Comparison of ENCODE assay signal across 8 cellular contexts in genomic region chr7:107501593-107501992, GRCh38. TPM values are rescaled to one million over a fixed set of nuclear protein-coding genes. Genes with fewer than 3 reads are reported as not detected.
DNase-seq lines count a peak whose midpoint lies in the region; ATAC-seq, FAIRE-seq and TF ChIP-seq lines count a peak whose summit lies in the region.

No MANE protein-coding gene starts in this region.

- H3K27ac ChIP-seq in keratinocyte (ENCODE audit: control insufficient read depth, insufficient read depth, low read length) (no peak overlapping the region), vagina (no peak overlapping the region)

- peak; percentile 54 for DNase-seq in activated CD8-positive, alpha-beta memory T cell treated with anti-CD3 and anti-CD28 coated beads, Interleukin-2, amount 10 ng/mL, durations not matched to agents 7 days and 5 days
- no peak for DNase-seq in activated CD8-positive, alpha-beta memory T cell treated with anti-CD3 and anti-CD28 coated beads, Interleukin-2, amount 50 U/mL, for 48 hours
- DNase-seq in activated CD4-positive, alpha-beta T cell treated with anti-CD3 and anti-CD28 coated beads, Interleukin-2, amount 50 U/mL, for 48 hours: peak; percentile 8 to 21
- DNase-seq in keratinocyte (ENCODE audit: low read depth, low spot score): no peak
- DNase-seq in vagina (ENCODE audit: extremely low spot score in 2 of 2): no peak
- no peak for DNase-seq in NCI-H446 treated with DMSO at 0.1 percent for 48 hours (lab: John Stamatoyannopoulos, UW)

- H3K9me1 ChIP-seq in keratinocyte (ENCODE audit: control insufficient read depth, extremely low read depth, insufficient read depth, low read length): no peaks in the 10 kb centered on the region

- H3K4me3 ChIP-seq in keratinocyte (ENCODE audit: control insufficient read depth in 2 of 3, extremely low read depth in 1 of 3, insufficient read depth in 2 of 3, low read depth in 1 of 3, low read length in 3 of 3) (no peak overlapping the region), vagina (no peak overlapping the region)

- H3K36me3 Mint-ChIP-seq in activated CD8-positive, alpha-beta memory T cell treated with anti-CD3 and anti-CD28 coated beads, Interleukin-2, amount 10 ng/mL, durations not matched to agents 7 days and 5 days: peaks cover 10% of the 10 kb centered on the region

- intact Hi-C loops in vagina (cut with DNase I): no loop called here

- H3K27me3 ChIP-seq in keratinocyte (ENCODE audit: control insufficient read depth, extremely low read depth, insufficient read depth, low read length): no peaks in the 10 kb centered on the region
- H3K27me3 ChIP-seq in vagina: no peaks in the 10 kb centered on the region

- H3K9me3 Mint-ChIP-seq in activated CD8-positive, alpha-beta memory T cell treated with anti-CD3 and anti-CD28 coated beads, Interleukin-2, amount 10 ng/mL, durations not matched to agents 7 days and 5 days (ENCODE audit: low read depth): no peaks in the 10 kb centered on the region

- H2AFZ ChIP-seq in keratinocyte (ENCODE audit: control insufficient read depth, low read length): no peak overlapping the region

- CTCF ChIA-PET in activated CD8-positive, alpha-beta memory T cell treated with anti-CD3 and anti-CD28 coated beads, Interleukin-2, amount 10 ng/mL, durations not matched to agents 7 days and 5 days (lab: Charles Lee): interaction anchor here (0.6 to 1.9 kb wide), 6 partner anchors 9 to 354 kb away, joined by 3 to 9 read pairs (median 4); no protein-coding TSS in a partner anchor

- peaks cover 8% of the 10 kb centered on the region for H3K4me1 Mint-ChIP-seq in activated CD8-positive, alpha-beta memory T cell treated with anti-CD3 and anti-CD28 coated beads, Interleukin-2, amount 10 ng/mL, durations not matched to agents 7 days and 5 days

- peaks cover 23% of the 10 kb centered on the region for H3K79me2 ChIP-seq in keratinocyte (ENCODE audit: control insufficient read depth, insufficient read depth, low read length)

- peaks cover 4 to 6% of the 10 kb centered on the region in 2 experiments for H3K36me3 ChIP-seq in keratinocyte (ENCODE audit: control insufficient read depth in 2 of 2, extremely low read depth in 1 of 2, insufficient read depth in 2 of 2, low read length in 2 of 2)
- H3K36me3 ChIP-seq in vagina: no peaks in the 10 kb centered on the region

- TF ChIP-seq POLR2A in vagina (IDR thresholded peaks at IDR 0.05): no peak

- dilution Hi-C loops in keratinocyte (cut with MboI; ENCODE audit: extremely low pct_ligation_motif_present, low sequenced_read_pairs): no loop called here

- no peak overlapping the region for H3K27ac Mint-ChIP-seq in activated CD8-positive, alpha-beta memory T cell treated with anti-CD3 and anti-CD28 coated beads, Interleukin-2, amount 10 ng/mL, durations not matched to agents 7 days and 5 days

- no peak overlapping the region for H3K4me3 Mint-ChIP-seq in activated CD8-positive, alpha-beta memory T cell treated with anti-CD3 and anti-CD28 coated beads, Interleukin-2, amount 10 ng/mL, durations not matched to agents 7 days and 5 days

- TF ChIP-seq CTCF in LNCAP (IDR thresholded peaks at IDR 0.05) (peak; percentile 65), keratinocyte (optimal IDR thresholded peaks at IDR 0.05 in 1 of 3, IDR thresholded peaks at IDR 0.05 in 1 of 3, conservative IDR thresholded peaks at IDR 0.05 in 1 of 3; ENCODE audit: extremely low read depth in 1 of 3, insufficient read depth in 2 of 3, low read length in 3 of 3) (peak; percentile 29 to 62 (median 51)), vagina (IDR thresholded peaks at IDR 0.05) (no peak)

- H3K4me1 ChIP-seq in keratinocyte (ENCODE audit: control insufficient read depth, extremely low read depth, insufficient read depth, low read length) (peaks cover 11% of the 10 kb centered on the region), vagina (peaks cover 14% of the 10 kb centered on the region)

- no peak overlapping the region for H3K9ac ChIP-seq in keratinocyte (ENCODE audit: control insufficient read depth, extremely low read depth, insufficient read depth, low read length)

- H3K9me3 ChIP-seq in keratinocyte (ENCODE audit: control insufficient read depth, low read depth, low read length) (no peaks in the 10 kb centered on the region), vagina (no peaks in the 10 kb centered on the region)

- no peaks in the 10 kb centered on the region for H3K27me3 Mint-ChIP-seq in activated CD8-positive, alpha-beta memory T cell treated with anti-CD3 and anti-CD28 coated beads, Interleukin-2, amount 10 ng/mL, durations not matched to agents 7 days and 5 days

- ATAC-seq in activated CD8-positive, alpha-beta memory T cell treated with anti-CD3 and anti-CD28 coated beads, Interleukin-2, amount 10 ng/mL, durations not matched to agents 7 days and 5 days: no peak
- ATAC-seq in GM18858 (IDR thresholded peaks at IDR 0.05; ENCODE audit: unreplicated experiment): no peak

- FAIRE-seq in keratinocyte (lab: Jason Lieb, UNC): no peak

- no peak overlapping the region for H3K4me2 ChIP-seq in keratinocyte (ENCODE audit: control insufficient read depth, extremely low read depth, insufficient read depth, low read depth, low read length)

- peaks cover 7% of the 10 kb centered on the region for H4K20me1 ChIP-seq in keratinocyte (ENCODE audit: control insufficient read depth, extremely low read depth, insufficient read depth, low read length)

RNA-seq across cellular contexts. Expression of gene GPR22, which starts 31.7 kb away (rescaled TPM):
- not detected for total RNA-seq in activated CD8-positive, alpha-beta memory T cell treated with anti-CD3 and anti-CD28 coated beads, Interleukin-2, amount 10 ng/mL, durations not matched to agents 7 days and 5 days
- not detected in 3 replicates for polyA plus RNA-seq in keratinocyte
- not detected for polyA plus RNA-seq in keratinocyte (2011; ENCODE audit: low read depth)
- polyA plus RNA-seq in keratinocyte (2011; cell fraction: cytosol; rRNA removed): not detected in 2 replicates
- not detected in 2 replicates for polyA plus RNA-seq in keratinocyte (2011; cell fraction: nucleus; rRNA removed)
- 0.27 TPM in 1 of 2 replicates, not detected in the other for polyA plus RNA-seq in keratinocyte (2012; ENCODE audit: low replicate concordance)
- not detected in 3 replicates for polyA minus RNA-seq in keratinocyte
- polyA minus RNA-seq in keratinocyte (2011; cell fraction: cytosol; rRNA and poly(A)+ RNA removed): not detected
- not detected in 2 replicates for polyA minus RNA-seq in keratinocyte (2011; cell fraction: nucleus; rRNA and poly(A)+ RNA removed)
- total RNA-seq in vagina: 0.98 TPM

Comparison
In these comparisons a context has a peak if more than half of its experiments do, and no peak if none do; other contexts are left out.
1. DNase-seq: peak in activated CD8-positive, alpha-beta memory T cell treated with anti-CD3 and anti-CD28 coated beads, Interleukin-2, amount 10 ng/mL, durations not matched to agents 7 days and 5 days (single experiment) and activated CD4-positive, alpha-beta T cell treated with anti-CD3 and anti-CD28 coated beads, Interleukin-2, amount 50 U/mL, for 48 hours (2 of 2); none in activated CD8-positive, alpha-beta memory T cell treated with anti-CD3 and anti-CD28 coated beads, Interleukin-2, amount 50 U/mL, for 48 hours (single experiment), keratinocyte (single experiment), vagina (0 of 2) and NCI-H446 treated with DMSO at 0.1 percent for 48 hours (single experiment).
2. CTCF ChIP-seq: peak in LNCAP (single experiment) and keratinocyte (3 of 3); none in vagina (0 of 3).